9 cellular contexts compared by ENCODE assay signal in genomic region chr19:49338691-49339363, GRCh38. TPM values are rescaled to one million over a fixed set of nuclear protein-coding genes. Genes with fewer than 3 reads are reported as not detected.
DNase-seq lines count a peak whose midpoint lies in the region; ATAC-seq, FAIRE-seq and TF ChIP-seq lines count a peak whose summit lies in the region.
"Had no signal": no experiment of that assay in that cellular context is flagged by ENCODE, and none has a peak within 500 bp of the region (broad histone marks: within the 10 kb centered on the region; RNA-seq: fewer than 3 reads in every experiment).

No MANE protein-coding gene starts in this region.

- no peaks in the 10 kb centered on the region for H3K9me3 Mint-ChIP-seq in activated CD4-positive, alpha-beta T cell treated with anti-CD3 and anti-CD28 coated beads for 36 hours (ENCODE audit: low read depth)
- no peaks in the 10 kb centered on the region for H3K9me3 Mint-ChIP-seq in activated CD4-positive, alpha-beta T cell treated with anti-CD3 and anti-CD28 coated beads, Interleukin-2, amount 10 ng/mL, durations not matched to agents 7 days and 5 days
- H3K9me3 Mint-ChIP-seq in activated B cell treated with CpG ODN at 0.5 μM for 24 hours = no peaks in the 10 kb centered on the region

- peaks cover 36% of the 10 kb centered on the region for H3K36me3 Mint-ChIP-seq in activated CD4-positive, alpha-beta T cell treated with anti-CD3 and anti-CD28 coated beads for 36 hours (ENCODE audit: low read depth)
- H3K36me3 Mint-ChIP-seq in activated CD4-positive, alpha-beta T cell treated with anti-CD3 and anti-CD28 coated beads, Interleukin-2, amount 10 ng/mL, durations not matched to agents 7 days and 5 days (ENCODE audit: low read depth) = peaks cover 52% of the 10 kb centered on the region
- H3K36me3 Mint-ChIP-seq in activated B cell treated with CpG ODN at 0.5 μM for 24 hours (ENCODE audit: low read depth) = peaks cover 77% of the 10 kb centered on the region

- H3K27me3 Mint-ChIP-seq in activated CD4-positive, alpha-beta T cell treated with anti-CD3 and anti-CD28 coated beads for 36 hours = no peaks in the 10 kb centered on the region
- no peaks in the 10 kb centered on the region for H3K27me3 Mint-ChIP-seq in activated CD4-positive, alpha-beta T cell treated with anti-CD3 and anti-CD28 coated beads, Interleukin-2, amount 10 ng/mL, durations not matched to agents 7 days and 5 days
- no peaks in the 10 kb centered on the region for H3K27me3 Mint-ChIP-seq in activated B cell treated with CpG ODN at 0.5 μM for 24 hours

- peaks cover 0 to 57% (median 21%) of the 10 kb centered on the region in 12 donors for H3K4me1 ChIP-seq in heart left ventricle

- peaks cover 0 to 44% (median 28%) of the 10 kb centered on the region in 9 donors for H3K36me3 ChIP-seq in heart left ventricle

- H3K27ac ChIP-seq in heart left ventricle = peak overlapping the region in 10 of 12 donors; percentile 62 to 89 (median 78)

- DNase-seq in activated CD4-positive, alpha-beta T cell treated with anti-CD3 and anti-CD28 coated beads for 36 hours = peak; percentile 70
- DNase-seq in activated CD4-positive, alpha-beta T cell treated with anti-CD3 and anti-CD28 coated beads, Interleukin-2, amount 10 ng/mL, durations not matched to agents 7 days and 5 days = no peak
- DNase-seq in activated B cell treated with CpG ODN at 0.5 μM for 24 hours (peak; percentile 57), heart left ventricle (peak; percentile 68 to 78 (median 73)), posterior vena cava (ENCODE audit: low spot score) (peak; percentile 84), GM19239 (ENCODE audit: insufficient read length, low spot score) (no peak)
- DNase-seq: DND-41 had no signal

- H3K9me3 ChIP-seq in heart left ventricle = no peaks in the 10 kb centered on the region

- whole genome bisulfite sequencing in heart left ventricle, 4 donors = 12 to 21% (median 15%) methylated on average over 32 of the region's 32 CpGs

- CTCF ChIA-PET in activated CD4-positive, alpha-beta T cell treated with anti-CD3 and anti-CD28 coated beads for 36 hours (lab: Charles Lee) = interaction anchor here (0.6 kb wide), 1 partner anchor 496 kb away, joined by 3 read pairs; no protein-coding TSS in a partner anchor
- CTCF ChIA-PET in activated CD4-positive, alpha-beta T cell treated with anti-CD3 and anti-CD28 coated beads, Interleukin-2, amount 10 ng/mL, durations not matched to agents 7 days and 5 days (lab: Charles Lee) = no interaction called here
- CTCF ChIA-PET in activated B cell treated with CpG ODN at 0.5 μM for 24 hours (lab: Charles Lee) = interaction anchor here (1.5 to 3.0 kb wide), 2 partner anchors 50 to 52 kb away, joined by 3 to 7 read pairs; no protein-coding TSS in a partner anchor

- no peak for ATAC-seq in activated CD4-positive, alpha-beta T cell treated with anti-CD3 and anti-CD28 coated beads for 36 hours
- ATAC-seq in activated B cell treated with CpG ODN at 0.5 μM for 24 hours (ENCODE audit: low read depth) (peak; percentile 12), heart left ventricle (peak; percentile 36 to 63 (median 52)), GM21526 (IDR thresholded peaks at IDR 0.05; ENCODE audit: low FRiP score, unreplicated experiment) (no peak), GM21576 (IDR thresholded peaks at IDR 0.05; ENCODE audit: unreplicated experiment) (no peak)

- no peak for TF ChIP-seq POLR2A in heart left ventricle (IDR thresholded peaks at IDR 0.05)

- POLR2A ChIA-PET in activated CD4-positive, alpha-beta T cell treated with anti-CD3 and anti-CD28 coated beads for 36 hours (lab: Charles Lee) = interaction anchor here (1.0 kb wide), 1 partner anchor 35 kb away, joined by 3 read pairs; no protein-coding TSS in a partner anchor
- POLR2A ChIA-PET in activated CD4-positive, alpha-beta T cell treated with anti-CD3 and anti-CD28 coated beads, Interleukin-2, amount 10 ng/mL, durations not matched to agents 7 days and 5 days (lab: Charles Lee) = no interaction called here
- POLR2A ChIA-PET in activated B cell treated with CpG ODN at 0.5 μM for 24 hours (lab: Charles Lee) = interaction anchor here (0.6 to 19.9 kb wide), 14 partner anchors 11 to 157 kb away, joined by 3 to 757 read pairs (median 23); partner anchors contain the start of genes ALDH16A1, CD37, KASH5 and PIH1D1

- intact Hi-C loops in activated CD4-positive, alpha-beta T cell treated with anti-CD3 and anti-CD28 coated beads for 36 hours (cut with DNase I, micrococcal nuclease) = loop anchor here in 1 of 2 experiments (10.0 kb wide), 1 partner anchor 464 kb away; the partner anchor contains the start of gene PPP1R15A
- intact Hi-C loops in activated B cell treated with CpG ODN at 0.5 μM for 24 hours (cut with micrococcal nuclease) (loop anchor here (10.0 kb wide), 2 partner anchors 556 to 1006 kb away; partner anchors contain the start of gene IL4I1), heart left ventricle (cut with DNase I) (no loop called here), posterior vena cava (cut with DNase I) (no loop called here)

- peaks cover 52% of the 10 kb centered on the region for H3K4me1 Mint-ChIP-seq in activated CD4-positive, alpha-beta T cell treated with anti-CD3 and anti-CD28 coated beads for 36 hours
- H3K4me1 Mint-ChIP-seq in activated CD4-positive, alpha-beta T cell treated with anti-CD3 and anti-CD28 coated beads, Interleukin-2, amount 10 ng/mL, durations not matched to agents 7 days and 5 days = peaks cover 53% of the 10 kb centered on the region
- peaks cover 84% of the 10 kb centered on the region for H3K4me1 Mint-ChIP-seq in activated B cell treated with CpG ODN at 0.5 μM for 24 hours

- H3K27me3 ChIP-seq in heart left ventricle = no peaks in the 10 kb centered on the region

- H3K4me3 ChIP-seq in heart left ventricle = peak overlapping the region; percentile 14 to 60 (median 50)

- no peak overlapping the region for H3K27ac Mint-ChIP-seq in activated CD4-positive, alpha-beta T cell treated with anti-CD3 and anti-CD28 coated beads for 36 hours
- H3K27ac Mint-ChIP-seq in activated CD4-positive, alpha-beta T cell treated with anti-CD3 and anti-CD28 coated beads, Interleukin-2, amount 10 ng/mL, durations not matched to agents 7 days and 5 days = no peak overlapping the region
- H3K27ac Mint-ChIP-seq in activated B cell treated with CpG ODN at 0.5 μM for 24 hours = peak overlapping the region; percentile 100

- TF ChIP-seq CTCF in activated B cell treated with CpG ODN at 0.5 μM for 24 hours (IDR thresholded peaks at IDR 0.05) (no peak), heart left ventricle (IDR thresholded peaks at IDR 0.05) (no peak)

- no peak for FAIRE-seq in GM19239 (lab: Jason Lieb, UNC)

- H3K4me3 Mint-ChIP-seq in activated CD4-positive, alpha-beta T cell treated with anti-CD3 and anti-CD28 coated beads for 36 hours = no peak overlapping the region
- no peak overlapping the region for H3K4me3 Mint-ChIP-seq in activated CD4-positive, alpha-beta T cell treated with anti-CD3 and anti-CD28 coated beads, Interleukin-2, amount 10 ng/mL, durations not matched to agents 7 days and 5 days
- peak overlapping the region; percentile 100 for H3K4me3 Mint-ChIP-seq in activated B cell treated with CpG ODN at 0.5 μM for 24 hours

RNA-seq across cellular contexts. Expression of gene CD37, which starts 3.6 kb away (rescaled TPM):
- total RNA-seq in activated CD4-positive, alpha-beta T cell treated with anti-CD3 and anti-CD28 coated beads for 36 hours = 100 to 1,000 TPM; 152 to 191 TPM
- total RNA-seq in activated CD4-positive, alpha-beta T cell treated with anti-CD3 and anti-CD28 coated beads, Interleukin-2, amount 10 ng/mL, durations not matched to agents 7 days and 5 days = 100 to 1,000 TPM; 268 to 352 TPM
- total RNA-seq in activated B cell treated with CpG ODN at 0.5 μM for 24 hours (1,587 and 1,688 TPM in 2 replicates), heart left ventricle (10 to 100 TPM in 2 of 9 donors, 1 to 10 TPM in 7; 1.4 to 45.2 (median 4.2) TPM), posterior vena cava (10 to 100 TPM; 11.5 to 19.6 TPM)
- 1 to 10 TPM; 3.3 to 3.9 TPM for polyA plus RNA-seq in heart left ventricle

RNA-seq across cellular contexts. Expression of gene SLC6A16, which starts 13.8 kb away (rescaled TPM):
- 1 to 10 TPM in 1 of 2 experiments, under 1 TPM in 1; 0.42 to 1.3 TPM for total RNA-seq in activated CD4-positive, alpha-beta T cell treated with anti-CD3 and anti-CD28 coated beads for 36 hours
- 1 to 10 TPM; 4.8 to 5.7 TPM for total RNA-seq in activated CD4-positive, alpha-beta T cell treated with anti-CD3 and anti-CD28 coated beads, Interleukin-2, amount 10 ng/mL, durations not matched to agents 7 days and 5 days
- total RNA-seq in activated B cell treated with CpG ODN at 0.5 μM for 24 hours (14.8 and 19.3 TPM in 2 replicates), heart left ventricle (1 to 10 TPM in 1 of 9 donors, under 1 TPM in 8; 0.27 to 1.3 (median 0.40) TPM), posterior vena cava (1 to 10 TPM; 1.7 to 2.6 TPM)
- polyA plus RNA-seq in heart left ventricle = under 1 TPM; 0.33 to 0.53 TPM

RNA-seq across cellular contexts. Expression of gene TEAD2, which starts 23.4 kb away (rescaled TPM):
- total RNA-seq in activated CD4-positive, alpha-beta T cell treated with anti-CD3 and anti-CD28 coated beads for 36 hours = not detected
- total RNA-seq in activated CD4-positive, alpha-beta T cell treated with anti-CD3 and anti-CD28 coated beads, Interleukin-2, amount 10 ng/mL, durations not matched to agents 7 days and 5 days = not detected
- total RNA-seq in activated B cell treated with CpG ODN at 0.5 μM for 24 hours = 5.3 TPM in 2 replicates
- 10 to 100 TPM; 31.1 to 77.2 (median 54.3) TPM for total RNA-seq in heart left ventricle
- 10 to 100 TPM; 44.9 to 52.2 TPM for polyA plus RNA-seq in heart left ventricle
- total RNA-seq in posterior vena cava = 10 to 100 TPM; 31.0 to 32.4 TPM

RNA-seq across cellular contexts. Expression of gene DKKL1, which starts 24.9 kb away (rescaled TPM):
- total RNA-seq in activated CD4-positive, alpha-beta T cell treated with anti-CD3 and anti-CD28 coated beads for 36 hours = not detected
- not detected for total RNA-seq in activated CD4-positive, alpha-beta T cell treated with anti-CD3 and anti-CD28 coated beads, Interleukin-2, amount 10 ng/mL, durations not matched to agents 7 days and 5 days
- 0.71 and 0.76 TPM in 2 replicates for total RNA-seq in activated B cell treated with CpG ODN at 0.5 μM for 24 hours
- total RNA-seq in heart left ventricle = under 1 TPM in 1 of 9 donors, not detected in 8; 0.51 TPM
- under 1 TPM in 1 of 2 donors, not detected in 1; 0.24 TPM for polyA plus RNA-seq in heart left ventricle
- not detected for total RNA-seq in posterior vena cava

RNA-seq across cellular contexts. Expression of gene KASH5, which starts 49.2 kb away (rescaled TPM):
- total RNA-seq in activated CD4-positive, alpha-beta T cell treated with anti-CD3 and anti-CD28 coated beads for 36 hours = 1 to 10 TPM in 1 of 2 experiments, under 1 TPM in 1; 0.96 to 1.2 TPM
- under 1 TPM; 0.45 to 0.85 TPM for total RNA-seq in activated CD4-positive, alpha-beta T cell treated with anti-CD3 and anti-CD28 coated beads, Interleukin-2, amount 10 ng/mL, durations not matched to agents 7 days and 5 days
- total RNA-seq in activated B cell treated with CpG ODN at 0.5 μM for 24 hours (0.62 and 0.66 TPM in 2 replicates), heart left ventricle (not detected), posterior vena cava (not detected)
- not detected for polyA plus RNA-seq in heart left ventricle

Comparison
In these comparisons a context has a peak if more than half of its experiments do, and no peak if none do; other contexts are left out.
1. DNase-seq: peak in activated CD4-positive, alpha-beta T cell treated with anti-CD3 and anti-CD28 coated beads for 36 hours (single experiment), activated B cell treated with CpG ODN at 0.5 μM for 24 hours (single experiment), heart left ventricle (5 of 5) and posterior vena cava (single experiment); none in activated CD4-positive, alpha-beta T cell treated with anti-CD3 and anti-CD28 coated beads, Interleukin-2, amount 10 ng/mL, durations not matched to agents 7 days and 5 days (single experiment) and GM19239 (single experiment).
2. ATAC-seq: peak in activated B cell treated with CpG ODN at 0.5 μM for 24 hours (single experiment) and heart left ventricle (4 of 4); none in activated CD4-positive, alpha-beta T cell treated with anti-CD3 and anti-CD28 coated beads for 36 hours (single experiment), GM21526 (single experiment) and GM21576 (single experiment).